In the genomic region with DNA sequence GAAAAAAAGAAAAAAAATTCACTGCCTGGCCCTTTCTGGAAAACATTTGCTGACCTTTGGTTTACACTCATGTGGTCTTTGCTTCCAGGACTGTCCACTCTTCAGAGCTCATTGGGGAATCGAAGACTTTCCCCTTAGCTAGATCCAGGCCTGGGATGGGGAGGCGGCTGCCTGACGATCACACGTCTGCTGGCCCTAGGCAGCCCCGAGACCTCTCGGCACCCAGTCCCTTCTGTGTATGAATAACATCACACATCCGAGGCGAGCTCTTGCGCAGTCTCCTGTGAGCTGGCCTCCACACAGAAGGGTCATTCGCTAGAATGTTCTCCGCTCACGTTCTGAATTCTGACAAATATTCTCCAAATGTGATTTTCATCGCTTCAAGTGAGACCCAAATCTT, we compare ENCODE assay signal across 1 cellular context.
TF ChIP-seq lines count a peak whose summit lies in the region.

No MANE protein-coding gene starts in this region.

TF ChIP-seq in WTC11, 78 proteins besides CTCF, POLR2A, EP300 and RAD21 (continued from another document):
- TF ChIP-seq ARID4B (CRISPR knock-in tag; IDR thresholded peaks at IDR 0.05; ENCODE audit: borderline replicate concordance): no peak
- TF ChIP-seq, protein P1, sequence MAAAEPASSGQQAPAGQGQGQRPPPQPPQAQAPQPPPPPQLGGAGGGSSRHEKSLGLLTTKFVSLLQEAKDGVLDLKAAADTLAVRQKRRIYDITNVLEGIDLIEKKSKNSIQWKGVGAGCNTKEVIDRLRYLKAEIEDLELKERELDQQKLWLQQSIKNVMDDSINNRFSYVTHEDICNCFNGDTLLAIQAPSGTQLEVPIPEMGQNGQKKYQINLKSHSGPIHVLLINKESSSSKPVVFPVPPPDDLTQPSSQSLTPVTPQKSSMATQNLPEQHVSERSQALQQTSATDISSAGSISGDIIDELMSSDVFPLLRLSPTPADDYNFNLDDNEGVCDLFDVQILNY (CRISPR knock-in tag; IDR thresholded peaks at IDR 0.05): no peak
